Comparison of ENCODE assay signal across 8 cellular contexts in the genomic region with DNA sequence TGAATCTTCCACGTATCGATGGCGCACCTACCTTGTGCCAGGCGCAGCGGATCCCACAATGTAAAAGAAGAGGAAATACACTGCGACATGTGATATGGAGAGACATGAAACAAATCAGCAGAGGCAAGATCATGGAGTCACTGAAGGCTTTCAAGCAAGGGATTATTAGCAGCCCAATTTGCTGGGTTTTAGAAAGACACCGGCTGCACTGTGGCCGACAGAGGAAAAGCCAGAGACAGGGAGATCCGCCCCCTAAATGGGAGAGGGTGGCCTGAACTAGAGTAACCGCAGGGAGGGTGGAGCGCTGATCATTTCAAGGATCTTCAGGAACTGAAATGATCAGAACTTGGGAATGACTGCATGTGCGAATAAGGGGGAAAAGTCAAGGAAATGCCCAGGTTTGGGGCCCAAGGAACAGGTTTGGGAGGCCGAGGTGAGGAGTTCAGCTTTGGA. TPM values are rescaled to one million over a fixed set of nuclear protein-coding genes. Genes with fewer than 3 reads are reported as not detected.
A peak's percentile ranks its signal among the peaks of the same experiment; 100 is the strongest.
DNase-seq lines count a peak whose midpoint lies in the region; ATAC-seq lines count a peak whose summit lies in the region.

No MANE protein-coding gene starts in this region.

- 39% methylated on average over 13 of the region's 13 CpGs for WGBS in thymus

- H3K4me3 ChIP-seq in thymus (ENCODE audit: low read length), result peak overlapping the region; percentile 89

- H3K36me3 ChIP-seq in thymus (ENCODE audit: control insufficient read depth, insufficient read depth), result peaks cover 13% of the 10 kb centered on the region

- peak overlapping the region; percentile 87 for H3K4me3 Mint-ChIP-seq in activated naive CD4-positive, alpha-beta T cell treated with anti-CD3 and anti-CD28 coated beads for 36 hours
- peak overlapping the region; percentile 82 for H3K4me3 Mint-ChIP-seq in activated T-helper 17 cell treated with anti-CD3 and anti-CD28 coated beads, Interleukin-2, amount 50 U/mL, for 72 hours
- H3K4me3 Mint-ChIP-seq in immature natural killer cell, result peak overlapping the region; percentile 94 to 100 (median 99)

- CTCF ChIA-PET in activated naive CD4-positive, alpha-beta T cell treated with anti-CD3 and anti-CD28 coated beads for 36 hours (lab: Charles Lee), result interaction anchor here (1.2 to 1.6 kb wide), 3 partner anchors 10 to 481 kb away, joined by 3 to 4 read pairs (median 4); no protein-coding TSS in a partner anchor

- peaks cover 21% of the 10 kb centered on the region for H3K36me3 Mint-ChIP-seq in activated naive CD4-positive, alpha-beta T cell treated with anti-CD3 and anti-CD28 coated beads for 36 hours (ENCODE audit: low read depth)
- H3K36me3 Mint-ChIP-seq in activated T-helper 17 cell treated with anti-CD3 and anti-CD28 coated beads, Interleukin-2, amount 50 U/mL, for 72 hours (ENCODE audit: low read depth), result peaks cover 42% of the 10 kb centered on the region
- peaks cover 2 to 7% (median 2%) of the 10 kb centered on the region in 3 donors for H3K36me3 Mint-ChIP-seq in immature natural killer cell

- no peaks in the 10 kb centered on the region for H3K9me3 ChIP-seq in thymus (ENCODE audit: control insufficient read depth)

- no peaks in the 10 kb centered on the region for H3K27me3 ChIP-seq in thymus (ENCODE audit: control insufficient read depth, insufficient read depth)

- peaks cover 18% of the 10 kb centered on the region for H3K4me1 ChIP-seq in thymus (ENCODE audit: control insufficient read depth, insufficient read depth, low read length)

- DNase-seq in activated naive CD4-positive, alpha-beta T cell treated with anti-CD3 and anti-CD28 coated beads for 36 hours, result no peak
- DNase-seq in activated naive CD4-positive, alpha-beta T cell (lab: John Stamatoyannopoulos, UW), result no peak
- DNase-seq in immature natural killer cell, result no peak
- no peak for DNase-seq in iPS-NIHi11 (ENCODE audit: low spot score)
- DNase-seq in ecto neural progenitor cell (ENCODE audit: low spot score), result no peak
- DNase-seq in stimulated activated CD4-positive, alpha-beta T cell treated with anti-CD3 and anti-CD28 coated beads, Interleukin-4, amount 100 ng/mL, for 1 hour, result no peak

- H3K4me1 Mint-ChIP-seq in activated naive CD4-positive, alpha-beta T cell treated with anti-CD3 and anti-CD28 coated beads for 36 hours (ENCODE audit: low read depth), result peaks cover 50% of the 10 kb centered on the region
- peaks cover 25% of the 10 kb centered on the region for H3K4me1 Mint-ChIP-seq in activated T-helper 17 cell treated with anti-CD3 and anti-CD28 coated beads, Interleukin-2, amount 50 U/mL, for 72 hours
- H3K4me1 Mint-ChIP-seq in immature natural killer cell, result peaks cover 41 to 47% of the 10 kb centered on the region in 2 donors

- H3K27ac ChIP-seq in thymus (ENCODE audit: low read depth), result peak overlapping the region; percentile 89

- H3K9me3 Mint-ChIP-seq in activated naive CD4-positive, alpha-beta T cell treated with anti-CD3 and anti-CD28 coated beads for 36 hours, result peaks cover 15% of the 10 kb centered on the region
- H3K9me3 Mint-ChIP-seq in activated T-helper 17 cell treated with anti-CD3 and anti-CD28 coated beads, Interleukin-2, amount 50 U/mL, for 72 hours, result peaks cover 5% of the 10 kb centered on the region
- peaks cover 0 to 2% (median 0%) of the 10 kb centered on the region in 6 donors for H3K9me3 Mint-ChIP-seq in immature natural killer cell

- no peak for ATAC-seq in activated T-helper 17 cell treated with anti-CD3 and anti-CD28 coated beads, Interleukin-2, amount 50 U/mL, for 72 hours (replicated peaks)

- intact Hi-C loops in activated naive CD4-positive, alpha-beta T cell treated with anti-CD3 and anti-CD28 coated beads for 36 hours (cut with micrococcal nuclease), result loop anchor here (5.0 kb wide), 3 partner anchors 150 to 425 kb away; no protein-coding TSS in a partner anchor

- no peaks in the 10 kb centered on the region for H3K27me3 Mint-ChIP-seq in activated naive CD4-positive, alpha-beta T cell treated with anti-CD3 and anti-CD28 coated beads for 36 hours (ENCODE audit: low read depth)
- H3K27me3 Mint-ChIP-seq in activated T-helper 17 cell treated with anti-CD3 and anti-CD28 coated beads, Interleukin-2, amount 50 U/mL, for 72 hours, result no peaks in the 10 kb centered on the region
- H3K27me3 Mint-ChIP-seq in immature natural killer cell (ENCODE audit: low read depth in 3 of 3), result peaks cover 3 to 7% (median 4%) of the 10 kb centered on the region in 3 donors

- H3K27ac Mint-ChIP-seq in activated naive CD4-positive, alpha-beta T cell treated with anti-CD3 and anti-CD28 coated beads for 36 hours, result peak overlapping the region; percentile 81
- peak overlapping the region; percentile 83 for H3K27ac Mint-ChIP-seq in activated T-helper 17 cell treated with anti-CD3 and anti-CD28 coated beads, Interleukin-2, amount 50 U/mL, for 72 hours
- peak overlapping the region; percentile 85 to 99 (median 98) for H3K27ac Mint-ChIP-seq in immature natural killer cell

RNA-seq across cellular contexts. Expression of gene C15orf40, which starts 0.6 kb away (rescaled TPM):
- total RNA-seq in activated naive CD4-positive, alpha-beta T cell treated with anti-CD3 and anti-CD28 coated beads for 36 hours, result 10 to 100 TPM; 20.6 to 21.7 TPM
- 10 to 100 TPM; 13.5 to 18.0 TPM for total RNA-seq in activated T-helper 17 cell treated with anti-CD3 and anti-CD28 coated beads, Interleukin-2, amount 50 U/mL, for 72 hours
- polyA plus RNA-seq in immature natural killer cell, result 10 to 100 TPM; 48.1 to 56.5 (median 48.7) TPM
- 19.6 TPM for polyA plus RNA-seq in thymus

RNA-seq across cellular contexts. Expression of gene RAMAC, which starts 26.1 kb away (rescaled TPM):
- 10 to 100 TPM; 15.3 to 15.6 TPM for total RNA-seq in activated naive CD4-positive, alpha-beta T cell treated with anti-CD3 and anti-CD28 coated beads for 36 hours
- 10 to 100 TPM; 19.2 to 25.4 TPM for total RNA-seq in activated T-helper 17 cell treated with anti-CD3 and anti-CD28 coated beads, Interleukin-2, amount 50 U/mL, for 72 hours
- polyA plus RNA-seq in immature natural killer cell, result 10 to 100 TPM; 37.8 to 75.7 (median 52.6) TPM
- polyA plus RNA-seq in thymus, result 39.6 TPM

RNA-seq across cellular contexts. Expression of gene BTBD1, which starts 55.0 kb away (rescaled TPM):
- 10 to 100 TPM; 45.2 to 46.1 TPM for total RNA-seq in activated naive CD4-positive, alpha-beta T cell treated with anti-CD3 and anti-CD28 coated beads for 36 hours
- total RNA-seq in activated T-helper 17 cell treated with anti-CD3 and anti-CD28 coated beads, Interleukin-2, amount 50 U/mL, for 72 hours, result 10 to 100 TPM; 46.1 to 63.8 TPM
- polyA plus RNA-seq in immature natural killer cell (10 to 100 TPM; 45.6 to 61.9 (median 56.1) TPM), thymus (44.4 TPM)

RNA-seq across cellular contexts. Expression of gene HOMER2, which starts 59.5 kb away (rescaled TPM):
- total RNA-seq in activated naive CD4-positive, alpha-beta T cell treated with anti-CD3 and anti-CD28 coated beads for 36 hours, result 1 to 10 TPM; 2.3 to 2.8 TPM
- total RNA-seq in activated T-helper 17 cell treated with anti-CD3 and anti-CD28 coated beads, Interleukin-2, amount 50 U/mL, for 72 hours, result 1 to 10 TPM; 6.2 to 8.7 TPM
- polyA plus RNA-seq in immature natural killer cell (1 to 10 TPM in 2 of 3 donors, not detected in 1; 3.4 to 3.5 TPM), thymus (5.7 TPM)
